In the genomic region with DNA sequence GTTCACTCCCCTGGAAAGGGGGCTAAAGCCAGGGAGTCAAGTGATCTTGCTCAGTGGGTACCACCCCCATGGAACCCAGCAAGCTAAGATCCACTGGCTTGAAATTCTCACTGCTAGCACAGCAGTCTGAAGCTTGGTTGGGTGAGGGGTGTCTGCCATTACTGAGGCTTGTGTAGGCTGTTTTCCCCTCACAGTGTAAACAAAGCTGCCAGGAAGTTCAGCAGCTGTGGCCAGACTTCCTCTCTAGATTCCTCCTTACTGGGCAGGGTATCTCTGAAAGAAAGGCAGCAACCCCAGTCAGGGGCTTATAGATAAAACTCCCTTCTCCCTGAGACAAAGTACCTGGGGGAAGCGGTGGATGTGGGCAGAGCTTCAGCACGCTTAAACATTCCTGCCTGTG, we compare ENCODE assay signal across 14 cellular contexts.
"Had no signal": no experiment of that assay in that cellular context is flagged by ENCODE, and none has a peak within 500 bp of the region (broad histone marks: within the 10 kb centered on the region; RNA-seq: fewer than 3 reads in every experiment).

No MANE protein-coding gene starts in this region.

- H3K36me3 ChIP-seq: colonic mucosa, gastrocnemius medialis, pancreas had no signal

- H3K27me3 ChIP-seq: colonic mucosa, gastrocnemius medialis, pancreas had no signal

- H3K4me3 ChIP-seq: colonic mucosa, gastrocnemius medialis, pancreas had no signal

- H3K9me3 ChIP-seq: colonic mucosa, gastrocnemius medialis, pancreas had no signal

- H3K4me1 ChIP-seq: colonic mucosa, gastrocnemius medialis, pancreas had no signal

- ATAC-seq: activated CD8-positive, alpha-beta T cell treated with anti-CD3 and anti-CD28 coated beads, Interleukin-2, amount 10 ng/mL, durations not matched to agents 7 days and 5 days; activated T-helper 17 cell treated with anti-CD3 and anti-CD28 coated beads, Interleukin-2, amount 50 U/mL, for 72 hours; gastrocnemius medialis; left ventricle myocardium superior; pancreas had no signal

- DNase-seq: activated CD4-positive, alpha-beta T cell treated with anti-CD3 and anti-CD28 coated beads for 48 hours; activated CD8-positive, alpha-beta T cell treated with anti-CD3 and anti-CD28 coated beads, Interleukin-2, amount 10 ng/mL, durations not matched to agents 7 days and 5 days; activated naive CD4-positive, alpha-beta T cell treated with anti-CD3 and anti-CD28 coated beads, Interleukin-2, amount 10 ng/mL, durations not matched to agents 7 days and 5 days; colonic mucosa; effector CD4-positive, alpha-beta T cell; gastrocnemius medialis; kidney; left ventricle myocardium superior; mesendoderm; pancreas; stimulated activated CD4-positive, alpha-beta T cell treated with anti-CD3 and anti-CD28 coated beads, Interleukin-15, amount 100 ng/mL, for 24 hours; stimulated activated CD4-positive, alpha-beta T cell treated with anti-CD3 and anti-CD28 coated beads, Interleukin-4, amount 100 ng/mL, for 24 hours had no signal

- H3K27ac ChIP-seq: colonic mucosa, epithelial cell of prostate, gastrocnemius medialis, pancreas had no signal
